11 cellular contexts compared by ENCODE assay signal in the genomic region with DNA sequence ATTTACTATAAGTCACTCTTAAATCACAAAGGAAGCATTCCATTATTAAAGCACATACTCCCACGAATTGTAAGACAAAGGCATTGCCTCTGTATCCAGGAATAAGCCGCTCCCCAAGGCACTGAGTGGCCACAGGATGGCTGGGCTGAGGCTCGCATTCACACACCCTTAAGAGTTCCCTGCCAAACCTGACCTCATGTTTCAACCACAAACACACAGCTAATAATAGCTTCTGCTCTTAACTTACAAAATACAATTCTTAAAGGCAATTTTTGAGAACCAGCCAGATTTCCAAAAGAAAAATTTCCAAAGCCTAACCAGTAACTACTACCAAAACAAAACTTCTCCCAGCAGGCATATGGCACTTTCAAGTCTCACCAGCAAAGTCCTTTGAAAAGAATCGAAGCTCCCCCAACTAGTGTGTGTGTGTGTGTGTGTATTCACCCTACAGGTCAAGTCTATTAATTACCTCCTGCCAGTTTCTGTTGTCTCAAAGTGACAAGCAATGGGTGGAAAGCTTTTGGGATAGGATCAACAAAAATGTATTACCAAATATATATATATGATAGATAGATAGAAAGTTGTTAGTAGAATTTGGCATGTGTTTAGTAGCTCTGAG. TPM values are rescaled to one million over a fixed set of nuclear protein-coding genes. Genes with fewer than 3 reads are reported as not detected.
DNase-seq lines count a peak whose midpoint lies in the region; TF ChIP-seq lines count a peak whose summit lies in the region.
"Had no signal": no experiment of that assay in that cellular context is flagged by ENCODE, and none has a peak within 500 bp of the region (broad histone marks: within the 10 kb centered on the region; RNA-seq: fewer than 3 reads in every experiment).

No MANE protein-coding gene starts in this region.

- CTCF ChIA-PET in AG04450 (lab: Charles Lee), result no interaction called here
- CTCF ChIA-PET in Caco-2 (lab: Charles Lee), result no interaction called here

- no peak overlapping the region for H3K27ac ChIP-seq in AG04450 (ENCODE audit: low read depth, low read length)
- no peak overlapping the region for H3K27ac ChIP-seq in MM.1S (ENCODE audit: low read length)
- peak overlapping the region; percentile 82 for H3K27ac ChIP-seq in cardiac muscle cell
- H3K27ac ChIP-seq: BLaER1, breast epithelium had no signal

- no peaks in the 10 kb centered on the region for H3K36me3 Mint-ChIP-seq in Caco-2 (ENCODE audit: insufficient read depth, unreplicated experiment)

- H3K36me3 ChIP-seq in MM.1S (replicated peaks; ENCODE audit: insufficient read depth, low read length) (no peaks in the 10 kb centered on the region), cardiac muscle cell (no peaks in the 10 kb centered on the region), Caco-2 (ENCODE audit: control insufficient read depth, insufficient read depth, low read length) (no peaks in the 10 kb centered on the region)
- H3K36me3 ChIP-seq: BLaER1, breast epithelium had no signal

- no peaks in the 10 kb centered on the region for H3K27me3 Mint-ChIP-seq in Caco-2 (ENCODE audit: insufficient read depth, unreplicated experiment)

- peaks cover 9% of the 10 kb centered on the region for H3K9me3 Mint-ChIP-seq in Caco-2 (ENCODE audit: unreplicated experiment)

- TF ChIP-seq CTCF in AG04450 (IDR thresholded peaks at IDR 0.05; ENCODE audit: low read depth, low read length), result no peak
- no peak for TF ChIP-seq CTCF in GM20000 (IDR thresholded peaks at IDR 0.05; ENCODE audit: extremely low read depth, missing control alignments)
- TF ChIP-seq CTCF in MM.1S (IDR thresholded peaks at IDR 0.05; ENCODE audit: low read length), result no peak
- no peak for TF ChIP-seq CTCF in cardiac muscle cell (IDR thresholded peaks at IDR 0.05; ENCODE audit: low read depth, low read length)
- no peak for TF ChIP-seq CTCF in Caco-2 (IDR thresholded peaks at IDR 0.05; ENCODE audit: insufficient read depth in 1 of 2, low read depth in 1 of 2, low read length in 1 of 2, severe bottlenecking in 1 of 2, unreplicated experiment in 1 of 2)

- H4K20me1 ChIP-seq in MM.1S (ENCODE audit: insufficient read depth, low read length), result no peaks in the 10 kb centered on the region
- H4K20me1 ChIP-seq: BLaER1 had no signal

- intact Hi-C loops in Caco-2 (cut with micrococcal nuclease; ENCODE audit: unreplicated experiment), result no loop called here

- peak overlapping the region; percentile 31; the same call in 1 of the 2 replicates for H3K4me2 ChIP-seq in MM.1S (ENCODE audit: low read depth, low read length)
- H3K4me2 ChIP-seq: BLaER1 had no signal

- H3K4me1 ChIP-seq in MM.1S (ENCODE audit: low read length), result no peaks in the 10 kb centered on the region
- no peaks in the 10 kb centered on the region for H3K4me1 ChIP-seq in cardiac muscle cell (ENCODE audit: low read depth)
- H3K4me1 ChIP-seq in Caco-2, result no peaks in the 10 kb centered on the region
- H3K4me1 ChIP-seq: breast epithelium had no signal

- H2AFZ ChIP-seq in MM.1S (ENCODE audit: low read length), result no peak overlapping the region

- no peak overlapping the region for H3K4me3 Mint-ChIP-seq in Caco-2 (ENCODE audit: unreplicated experiment)

- no peak overlapping the region for H3K9ac ChIP-seq in MM.1S (ENCODE audit: low read length)
- H3K9ac ChIP-seq: BLaER1 had no signal

- peak; percentile 8 for DNase-seq in AG04450 (ENCODE audit: low read depth, low spot score)
- peak; percentile 7 for DNase-seq in GM20000 (ENCODE audit: low spot score)
- DNase-seq in MM.1S, result peak; percentile 30
- DNase-seq in cardiac muscle cell (ENCODE audit: low read depth in 1 of 2, low spot score in 1 of 2), result peak; percentile 30 to 91
- no peak for DNase-seq in NCI-H345 treated with DMSO at 0.1 percent for 48 hours (lab: John Stamatoyannopoulos, UW; ENCODE audit: unreplicated experiment)
- DNase-seq in Caco-2, result no peak
- DNase-seq in activated T-cell treated with anti-CD3 and anti-CD28 coated beads, Interleukin-2, amount 50 U/mL, for 48 hours, result no peak
- DNase-seq in GM19240 (ENCODE audit: insufficient read length, low spot score), result no peak
- DNase-seq: NCI-H2029 had no signal

- no peaks in the 10 kb centered on the region for H3K79me2 ChIP-seq in MM.1S (ENCODE audit: low read length)

- POLR2A ChIA-PET in AG04450 (lab: Yijun Ruan, JAX) (no interaction called here), Caco-2 (lab: Charles Lee) (no interaction called here)

- H3K4me3 ChIP-seq in AG04450 (ENCODE audit: low read depth, low read length) (no peak overlapping the region), MM.1S (ENCODE audit: low read length) (no peak overlapping the region), cardiac muscle cell (no peak overlapping the region), Caco-2 (ENCODE audit: low read depth, low read length) (no peak overlapping the region)
- H3K4me3 ChIP-seq: BLaER1, breast epithelium had no signal

- H3F3A ChIP-seq in MM.1S (ENCODE audit: insufficient read depth, low read length), result no peaks in the 10 kb centered on the region

- no peak overlapping the region for H3K27ac Mint-ChIP-seq in Caco-2 (ENCODE audit: unreplicated experiment)

- H3K9me3 ChIP-seq in AG04450 (ENCODE audit: control insufficient read depth, insufficient read depth, low read length) (no peaks in the 10 kb centered on the region), MM.1S (replicated peaks; ENCODE audit: insufficient read depth, low read length) (no peaks in the 10 kb centered on the region), cardiac muscle cell (ENCODE audit: low read depth) (no peaks in the 10 kb centered on the region), Caco-2 (no peaks in the 10 kb centered on the region)

- no peaks in the 10 kb centered on the region for H3K4me1 Mint-ChIP-seq in Caco-2 (ENCODE audit: low read depth, unreplicated experiment)

- H3K9me2 ChIP-seq in MM.1S (replicated peaks; ENCODE audit: insufficient read depth, low read length), result no peaks in the 10 kb centered on the region

- no TSS peak for BruUV-seq in Caco-2 (replicated peaks; lab: Mats Ljungman, UMichigan)

- no peaks in the 10 kb centered on the region for H3K27me3 ChIP-seq in AG04450 (ENCODE audit: control insufficient read depth, insufficient read depth, low read length)
- no peaks in the 10 kb centered on the region for H3K27me3 ChIP-seq in MM.1S (replicated peaks; ENCODE audit: insufficient read depth, low read length)
- no peaks in the 10 kb centered on the region for H3K27me3 ChIP-seq in cardiac muscle cell
- H3K27me3 ChIP-seq in Caco-2 (replicated peaks; ENCODE audit: control insufficient read depth, insufficient read depth, low read length), result no peaks in the 10 kb centered on the region

RNA-seq across cellular contexts. Expression of a gene that starts 36.0 kb away (rescaled TPM):
- 3.7 and 4.0 TPM in 2 replicates for polyA plus RNA-seq in AG04450 (2011; rRNA removed)
- polyA minus RNA-seq in AG04450 (2011; rRNA and poly(A)+ RNA removed), result 6.5 and 8.5 TPM in 2 replicates
- total RNA-seq in cardiac muscle cell, result 18.5 and 45.0 TPM in 2 replicates
- 10.5 and 14.9 TPM in 2 replicates for polyA plus RNA-seq in cardiac muscle cell
- total RNA-seq in Caco-2 (2022), result 0.50 and 0.84 TPM in 2 replicates

Comparison
In these comparisons a context has a peak if more than half of its experiments do, and no peak if none do; other contexts are left out.
1. DNase-seq: peak in AG04450 (single experiment), GM20000 (single experiment), MM.1S (single experiment) and cardiac muscle cell (2 of 2); none in NCI-H345 treated with DMSO at 0.1 percent for 48 hours (single experiment), Caco-2 (0 of 2), activated T-cell treated with anti-CD3 and anti-CD28 coated beads, Interleukin-2, amount 50 U/mL, for 48 hours (0 of 2) and GM19240 (single experiment).
2. RNA of a gene that starts 36.0 kb away (total RNA-seq): 18.5 to 45.0 TPM in cardiac muscle cell; 0.50 to 0.84 TPM in Caco-2; every median in the first group is over 10 times any median in the second.